8 cellular contexts compared by ENCODE assay signal in genomic region chr2:128090909-128091690, GRCh38. TPM values are rescaled to one million over a fixed set of nuclear protein-coding genes. Genes with fewer than 3 reads are reported as not detected.
DNase-seq lines count a peak whose midpoint lies in the region; ATAC-seq and TF ChIP-seq lines count a peak whose summit lies in the region.

Gene UGGT1 (plus strand): TSS chr2:128091200. CDS start chr2:128091358, 158 bp downstream.

- H3K36me3 Mint-ChIP-seq in T-helper 1 cell treated with Interleukin-12 subunit alpha and Interleukin-12 subunit beta and Interleukin-4 antibody, amounts not matched to agents 30 μg/mL and 1 μg/mL, for 36 hours (ENCODE audit: low read depth) = peaks cover 8% of the 10 kb centered on the region
- no peaks in the 10 kb centered on the region for H3K36me3 Mint-ChIP-seq in progenitor cell of endocrine pancreas (ENCODE audit: insufficient read depth)

- no peaks in the 10 kb centered on the region for H3K9me3 Mint-ChIP-seq in T-helper 1 cell treated with Interleukin-12 subunit alpha and Interleukin-12 subunit beta and Interleukin-4 antibody, amounts not matched to agents 30 μg/mL and 1 μg/mL, for 36 hours
- H3K9me3 Mint-ChIP-seq in progenitor cell of endocrine pancreas (ENCODE audit: low read depth) = no peaks in the 10 kb centered on the region

- H3K27ac ChIP-seq in left ventricle myocardium inferior (replicated peaks) = peak within 1 kb of the TSS; percentile 88

- H3K9me3 ChIP-seq in left ventricle myocardium inferior (replicated peaks) = no peaks in the 10 kb centered on the region

- H3K4me1 Mint-ChIP-seq in T-helper 1 cell treated with Interleukin-12 subunit alpha and Interleukin-12 subunit beta and Interleukin-4 antibody, amounts not matched to agents 30 μg/mL and 1 μg/mL, for 36 hours (ENCODE audit: low read depth) = peaks cover 35% of the 10 kb centered on the region
- H3K4me1 Mint-ChIP-seq in progenitor cell of endocrine pancreas (ENCODE audit: low read depth) = peaks cover 11% of the 10 kb centered on the region

- H3K27ac Mint-ChIP-seq in T-helper 1 cell treated with Interleukin-12 subunit alpha and Interleukin-12 subunit beta and Interleukin-4 antibody, amounts not matched to agents 30 μg/mL and 1 μg/mL, for 36 hours = peak within 1 kb of the TSS; percentile 82
- H3K27ac Mint-ChIP-seq in progenitor cell of endocrine pancreas = peak within 1 kb of the TSS; percentile 97

- H3K36me3 ChIP-seq in left ventricle myocardium inferior = peaks cover 4% of the 10 kb centered on the region

- DNase-seq in GM13977 (ENCODE audit: low spot score) (peak; percentile 96), NCI-H1694 (lab: John Stamatoyannopoulos, UW) (peak; percentile 95), amygdala (lab: John Stamatoyannopoulos, UW) (peak; percentile 24 to 95 (median 87)), left ventricle myocardium inferior (peak; percentile 93), progenitor cell of endocrine pancreas (ENCODE audit: low spot score, unreplicated experiment) (peak; percentile 86), ureter (ENCODE audit: low spot score) (peak; percentile 94)

- H3K4me1 ChIP-seq in left ventricle myocardium inferior = peaks cover 32% of the 10 kb centered on the region

- no peaks in the 10 kb centered on the region for H3K27me3 ChIP-seq in left ventricle myocardium inferior (ENCODE audit: low read depth)

- ATAC-seq in HG02884 (IDR thresholded peaks at IDR 0.05; ENCODE audit: unreplicated experiment) = peak; percentile 94

- H3K4me3 ChIP-seq in left ventricle myocardium inferior = peak within 1 kb of the TSS; percentile 95

- peak within 1 kb of the TSS; percentile 88 for H3K4me3 Mint-ChIP-seq in T-helper 1 cell treated with Interleukin-12 subunit alpha and Interleukin-12 subunit beta and Interleukin-4 antibody, amounts not matched to agents 30 μg/mL and 1 μg/mL, for 36 hours
- peak within 1 kb of the TSS; percentile 91 for H3K4me3 Mint-ChIP-seq in progenitor cell of endocrine pancreas (ENCODE audit: low read depth)

- TF ChIP-seq CTCF in GM13977 (IDR thresholded peaks at IDR 0.05; ENCODE audit: extremely low read depth, insufficient read depth, missing control alignments) (no peak), left ventricle myocardium inferior (IDR thresholded peaks at IDR 0.05; ENCODE audit: borderline replicate concordance) (no peak), progenitor cell of endocrine pancreas (IDR thresholded peaks at IDR 0.05; ENCODE audit: unreplicated experiment) (no peak)

- H3K27me3 Mint-ChIP-seq in T-helper 1 cell treated with Interleukin-12 subunit alpha and Interleukin-12 subunit beta and Interleukin-4 antibody, amounts not matched to agents 30 μg/mL and 1 μg/mL, for 36 hours (ENCODE audit: low read depth) = no peaks in the 10 kb centered on the region
- no peaks in the 10 kb centered on the region for H3K27me3 Mint-ChIP-seq in progenitor cell of endocrine pancreas

- intact Hi-C loops in left ventricle myocardium inferior (cut with micrococcal nuclease) = loop anchor here (10.0 kb wide), 1 partner anchor 206 kb away; the partner anchor contains the start of gene AMMECR1L

- in situ Hi-C loops in GM13977 (cut with MboI; ENCODE audit: low pct_unique_long_range_greater_than_20kb, low sequenced_read_pairs, unreplicated experiment) = no loop called here

RNA-seq across cellular contexts. Expression of gene UGGT1, which starts in this region (rescaled TPM):
- 30.3 TPM for total RNA-seq in left ventricle myocardium inferior
- 53.0 and 60.3 TPM in 2 replicates for total RNA-seq in progenitor cell of endocrine pancreas
- total RNA-seq in ureter = 61.1 TPM

Comparison
In these comparisons a context has a peak if more than half of its experiments do, and no peak if none do; other contexts are left out.
1. Peak in every context shown above with its lines: DNase-seq, ATAC-seq, H3K4me3 ChIP-seq and H3K27ac ChIP-seq.